Comparison of ENCODE assay signal across 9 cellular contexts in genomic region chr20:11918280-11918952, GRCh38. TPM values are rescaled to one million over a fixed set of nuclear protein-coding genes. Genes with fewer than 3 reads are reported as not detected.
DNase-seq lines count a peak whose midpoint lies in the region; ATAC-seq, FAIRE-seq and TF ChIP-seq lines count a peak whose summit lies in the region.
"Had no signal": no experiment of that assay in that cellular context is flagged by ENCODE, and none has a peak within 500 bp of the region (broad histone marks: within the 10 kb centered on the region; RNA-seq: fewer than 3 reads in every experiment).

No MANE protein-coding gene starts in this region.

- 99% methylated on average over 6 of the region's 6 CpGs for WGBS in HepG2 (ENCODE audit: low lambda C conversion rate)

- DNase-seq in NCI-H82 (lab: John Stamatoyannopoulos, UW) (peak; percentile 47), NCI-H82 treated with DMSO at 0.1 percent for 48 hours (lab: John Stamatoyannopoulos, UW; ENCODE audit: unreplicated experiment) (no peak), epithelial cell of esophagus (ENCODE audit: low read depth) (no peak), upper lobe of right lung (no peak), HepG2 (ENCODE audit: low spot score) (no peak), NCI-H2196 treated with DMSO at 0.1 percent for 48 hours (lab: John Stamatoyannopoulos, UW; ENCODE audit: unreplicated experiment) (no peak)
- DNase-seq in activated CD4-positive, alpha-beta memory T cell treated with anti-CD3 and anti-CD28 coated beads, Interleukin-2, amount 10 ng/mL, durations not matched to agents 7 days and 5 days = no peak

- H3K27me3 Mint-ChIP-seq in nephron (ENCODE audit: low read depth) = no peaks in the 10 kb centered on the region
- H3K27me3 Mint-ChIP-seq in activated CD4-positive, alpha-beta memory T cell treated with anti-CD3 and anti-CD28 coated beads, Interleukin-2, amount 10 ng/mL, durations not matched to agents 7 days and 5 days = no peaks in the 10 kb centered on the region

- H3K79me2 ChIP-seq in HepG2 (ENCODE audit: insufficient read depth, low read length) = peaks cover 43% of the 10 kb centered on the region

- peaks cover 32% of the 10 kb centered on the region for H3K36me3 Mint-ChIP-seq in nephron (ENCODE audit: low read depth)
- no peaks in the 10 kb centered on the region for H3K36me3 Mint-ChIP-seq in activated CD4-positive, alpha-beta memory T cell treated with anti-CD3 and anti-CD28 coated beads, Interleukin-2, amount 10 ng/mL, durations not matched to agents 7 days and 5 days (ENCODE audit: low read depth)

- TF ChIP-seq RAD21 in HepG2 (CRISPR knock-in tag; IDR thresholded peaks at IDR 0.05) = no peak

- peaks cover 39% of the 10 kb centered on the region for H3K4me1 Mint-ChIP-seq in nephron
- no peaks in the 10 kb centered on the region for H3K4me1 Mint-ChIP-seq in activated CD4-positive, alpha-beta memory T cell treated with anti-CD3 and anti-CD28 coated beads, Interleukin-2, amount 10 ng/mL, durations not matched to agents 7 days and 5 days

- 0 out of 2 replicates have a peak, but pooled peaks cover 1% of the 10 kb centered on the region for H4K20me1 ChIP-seq in HepG2 (ENCODE audit: insufficient read depth, low read length)

- no peaks in the 10 kb centered on the region for H3K9me3 Mint-ChIP-seq in nephron
- no peaks in the 10 kb centered on the region for H3K9me3 Mint-ChIP-seq in activated CD4-positive, alpha-beta memory T cell treated with anti-CD3 and anti-CD28 coated beads, Interleukin-2, amount 10 ng/mL, durations not matched to agents 7 days and 5 days

- no peak overlapping the region for H3K9ac ChIP-seq in HepG2 (ENCODE audit: insufficient read depth, low read depth, low read length)

- H3K4me3 Mint-ChIP-seq in nephron = peak overlapping the region in 2 of 3 experiments; percentile 54 to 56
- H3K4me3 Mint-ChIP-seq in activated CD4-positive, alpha-beta memory T cell treated with anti-CD3 and anti-CD28 coated beads, Interleukin-2, amount 10 ng/mL, durations not matched to agents 7 days and 5 days = no peak overlapping the region

- in situ Hi-C loops in HepG2 (cut with HindIII; ENCODE audit: extremely low pct_ligation_motif_present, low pct_unique_long_range_greater_than_20kb) = no loop called here

- peak overlapping the region; percentile 32 to 72 (median 32) for H3K27ac Mint-ChIP-seq in nephron
- H3K27ac Mint-ChIP-seq in activated CD4-positive, alpha-beta memory T cell treated with anti-CD3 and anti-CD28 coated beads, Interleukin-2, amount 10 ng/mL, durations not matched to agents 7 days and 5 days = no peak overlapping the region

- no peak overlapping the region for H2AFZ ChIP-seq in HepG2 (ENCODE audit: low read length)

- FAIRE-seq in HepG2 (lab: Jason Lieb, UNC) = no peak

- TF ChIP-seq CTCF in epithelial cell of esophagus (IDR thresholded peaks at IDR 0.05; ENCODE audit: insufficient read depth, low read depth, low read length, missing control alignments) = no peak
- no peak for TF ChIP-seq CTCF in nephron (IDR thresholded peaks at IDR 0.05; ENCODE audit: unreplicated experiment in 3 of 3)
- no peak for TF ChIP-seq CTCF in upper lobe of right lung (IDR thresholded peaks at IDR 0.05)
- no peak for TF ChIP-seq CTCF in HepG2 (CRISPR knock-in tag; IDR thresholded peaks at IDR 0.05)

- CTCF ChIA-PET in activated CD4-positive, alpha-beta memory T cell treated with anti-CD3 and anti-CD28 coated beads, Interleukin-2, amount 10 ng/mL, durations not matched to agents 7 days and 5 days (lab: Charles Lee) = no interaction called here
- CTCF ChIA-PET in HepG2 (lab: Yijun Ruan, JAX; ENCODE audit: low intra/inter-chr PET ratio, low total read pairs) = no interaction called here

- H3K4me1 ChIP-seq in upper lobe of right lung (peaks cover 13% of the 10 kb centered on the region), HepG2 (ENCODE audit: insufficient read depth, low read length) (no peaks in the 10 kb centered on the region)

- BruUV-seq in HepG2 (replicated peaks; lab: Mats Ljungman, UMichigan) = no TSS peak

- H3K9me3 ChIP-seq in upper lobe of right lung (no peaks in the 10 kb centered on the region), HepG2 (ENCODE audit: low read length) (no peaks in the 10 kb centered on the region)

- peak overlapping the region; percentile 55 for H3K27ac ChIP-seq in upper lobe of right lung
- H3K27ac ChIP-seq in HepG2 (ENCODE audit: extremely low read length, insufficient read depth, low read length) = no peak overlapping the region
- H3K27ac ChIP-seq: epithelial cell of prostate had no signal

- peak overlapping the region; percentile 32 for H3K4me3 ChIP-seq in epithelial cell of esophagus (ENCODE audit: low read length)
- peak overlapping the region; percentile 48 for H3K4me3 ChIP-seq in upper lobe of right lung
- no peak overlapping the region for H3K4me3 ChIP-seq in HepG2 (replicated peaks in 1 of 3; ENCODE audit: insufficient read depth in 1 of 3, low read depth in 2 of 3, low read length in 3 of 3)

- TF ChIP-seq EP300 in HepG2 (IDR thresholded peaks at IDR 0.05; ENCODE audit: low read depth in 2 of 2, low read length in 2 of 2) (no peak), HepG2 (CRISPR knock-in tag; IDR thresholded peaks at IDR 0.05; ENCODE audit: borderline replicate concordance) (no peak)

- intact Hi-C loops in upper lobe of right lung (cut with DNase I) (no loop called here), HepG2 (cut with micrococcal nuclease; ENCODE audit: unreplicated experiment) (no loop called here)

- peaks cover 9% of the 10 kb centered on the region for H3K36me3 ChIP-seq in upper lobe of right lung
- peaks cover 8 to 19% of the 10 kb centered on the region in 2 experiments; a peak in 3 of 5 replicates for H3K36me3 ChIP-seq in HepG2 (replicated peaks in 1 of 2; ENCODE audit: control insufficient read depth in 1 of 2, insufficient read depth in 2 of 2, low read length in 2 of 2)

- no peak overlapping the region for H3K4me2 ChIP-seq in HepG2 (ENCODE audit: low read depth, low read length)

- POLR2A ChIA-PET in activated CD4-positive, alpha-beta memory T cell treated with anti-CD3 and anti-CD28 coated beads, Interleukin-2, amount 10 ng/mL, durations not matched to agents 7 days and 5 days (lab: Charles Lee) = no interaction called here
- POLR2A ChIA-PET in HepG2 (lab: Yijun Ruan, JAX) = no interaction called here

- no peak for ATAC-seq in upper lobe of right lung
- no peak for ATAC-seq in HepG2

- H3K27me3 ChIP-seq in upper lobe of right lung (no peaks in the 10 kb centered on the region), HepG2 (ENCODE audit: control insufficient read depth in 1 of 2, insufficient read depth in 2 of 2, low read length in 2 of 2) (no peaks in the 10 kb centered on the region)

- TF ChIP-seq POLR2A in HepG2 (IDR thresholded peaks at IDR 0.05; ENCODE audit: insufficient read depth in 1 of 2, low read depth in 2 of 2, low read length in 2 of 2) = no peak

TF ChIP-seq in HepG2, 621 proteins besides CTCF, POLR2A, EP300 and RAD21 (continues in another document):
- no peak for TF ChIP-seq ZNF891 (CRISPR knock-in tag; IDR thresholded peaks at IDR 0.05)
- TF ChIP-seq FOXA3 (CRISPR knock-in tag; IDR thresholded peaks at IDR 0.05) = no peak
- no peak for TF ChIP-seq REPIN1 (CRISPR knock-in tag; IDR thresholded peaks at IDR 0.05; ENCODE audit: borderline replicate concordance, low read depth)
- no peak for TF ChIP-seq ATF4 (CRISPR knock-in tag; IDR thresholded peaks at IDR 0.05)
- no peak for TF ChIP-seq ZNF816 (CRISPR knock-in tag; IDR thresholded peaks at IDR 0.05; ENCODE audit: borderline replicate concordance)

RNA-seq across cellular contexts. Expression of gene BTBD3, which starts 0.7 kb away (rescaled TPM):
- total RNA-seq in upper lobe of right lung = 31.1 TPM
- total RNA-seq in activated CD4-positive, alpha-beta memory T cell treated with anti-CD3 and anti-CD28 coated beads, Interleukin-2, amount 10 ng/mL, durations not matched to agents 7 days and 5 days = 1 to 10 TPM in 1 of 2 experiments, under 1 TPM in 1; 0.93 to 1.2 TPM
- 32.2 and 48.7 TPM in 2 replicates for total RNA-seq in HepG2 (2016; rRNA removed; fragmentation: Illumina TruSeq; extraction: Trizol)
- total RNA-seq in HepG2 (2016; cell fraction: cytosol; rRNA removed; fragmentation: Illumina TruSeq; extraction: Trizol; ENCODE audit: low read depth) = 7.9 and 10.0 TPM in 2 replicates
- 31.9 and 48.3 TPM in 2 replicates for total RNA-seq in HepG2 (2016; cell fraction: insoluble cytoplasmic fraction; rRNA removed; fragmentation: Illumina TruSeq; extraction: Trizol)
- 29.9 and 30.3 TPM in 2 replicates for total RNA-seq in HepG2 (2016; cell fraction: membrane; rRNA removed; fragmentation: Illumina TruSeq; extraction: Trizol)
- total RNA-seq in HepG2 (2016; cell fraction: nucleus; rRNA removed; fragmentation: Illumina TruSeq; extraction: Trizol) = 45.4 and 45.9 TPM in 2 replicates
- 35.2 and 41.8 TPM in 2 replicates for polyA plus RNA-seq in HepG2 (2011; rRNA removed)
- 29.3 and 34.4 TPM in 2 replicates for polyA plus RNA-seq in HepG2 (2011; cell fraction: cytosol; rRNA removed)
- polyA plus RNA-seq in HepG2 (2011; cell fraction: nucleus; rRNA removed) = 44.3 and 48.4 TPM in 2 replicates
- polyA plus RNA-seq in HepG2 (2012) = 22.4 and 25.6 TPM in 2 replicates
- polyA plus RNA-seq in HepG2 (2016; cell fraction: cytosol; fragmentation: Illumina TruSeq; extraction: Trizol; ENCODE audit: low read depth) = 1.9 and 2.4 TPM in 2 replicates
- polyA plus RNA-seq in HepG2 (2016; cell fraction: insoluble cytoplasmic fraction; fragmentation: Illumina TruSeq; extraction: Trizol; ENCODE audit: low read depth) = 35.0 and 37.4 TPM in 2 replicates
- polyA plus RNA-seq in HepG2 (2016; cell fraction: membrane; fragmentation: Illumina TruSeq; extraction: Trizol; ENCODE audit: low read depth) = 14.1 and 14.7 TPM in 2 replicates
- polyA plus RNA-seq in HepG2 (2016; cell fraction: nucleus; fragmentation: Illumina TruSeq; extraction: Trizol; ENCODE audit: insufficient read depth, low read depth) = 46.5 and 48.4 TPM in 2 replicates
- polyA minus RNA-seq in HepG2 (2011; rRNA and poly(A)+ RNA removed; ENCODE audit: low replicate concordance) = 122 and 306 TPM in 2 replicates
- polyA minus RNA-seq in HepG2 (2011; cell fraction: cytosol; rRNA and poly(A)+ RNA removed) = 33.3 and 38.3 TPM in 2 replicates
- 160 and 161 TPM in 2 replicates for polyA minus RNA-seq in HepG2 (2011; cell fraction: nucleus; rRNA and poly(A)+ RNA removed)

Comparison
In these comparisons a context has a peak if more than half of its experiments do, and no peak if none do; other contexts are left out.
1. H3K4me3 ChIP-seq: peak in epithelial cell of esophagus (single experiment) and upper lobe of right lung (single experiment); none in HepG2 (0 of 3).
2. RNA of gene BTBD3, which starts 0.7 kb away (total RNA-seq): 7.9 to 48.7 TPM in HepG2 and 31.1 TPM in upper lobe of right lung (single experiment); 0.93 to 1.2 TPM in activated CD4-positive, alpha-beta memory T cell treated with anti-CD3 and anti-CD28 coated beads, Interleukin-2, amount 10 ng/mL, durations not matched to agents 7 days and 5 days; every median in the first group is over 4 times any median in the second.